Comparison of ENCODE assay signal across 18 cellular contexts in the genomic region with DNA sequence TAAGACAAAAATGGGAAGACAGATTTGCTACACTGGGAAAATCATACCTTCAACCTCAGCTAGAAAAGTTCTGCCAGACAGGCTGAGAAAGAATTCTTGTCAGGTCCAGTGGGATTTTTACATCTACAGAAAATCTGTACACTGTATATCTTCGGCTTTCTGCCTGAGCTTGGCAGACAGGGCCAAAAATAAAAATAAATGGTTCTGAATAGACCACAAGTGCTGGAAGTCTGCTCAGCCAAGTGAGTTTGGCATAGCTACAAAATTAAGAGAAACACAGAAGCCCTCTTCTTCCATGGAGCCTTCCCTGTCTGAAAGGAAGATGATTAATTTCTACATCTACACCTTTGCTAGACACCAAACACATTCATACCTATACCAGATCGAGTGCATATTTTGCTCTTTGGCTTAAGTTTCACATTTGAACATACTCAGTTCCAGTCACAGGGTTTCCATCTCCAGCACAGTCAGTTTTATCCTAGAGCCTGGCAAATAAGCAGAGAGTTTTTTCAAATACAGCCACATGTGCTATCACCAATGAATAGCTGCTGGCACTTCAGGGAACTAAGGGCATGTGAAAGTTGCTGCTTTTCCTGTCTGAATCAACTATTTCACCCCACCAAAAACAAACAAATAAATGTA.
DNase-seq lines count a peak whose midpoint lies in the region; ATAC-seq, FAIRE-seq and TF ChIP-seq lines count a peak whose summit lies in the region.
"Had no signal": no experiment of that assay in that cellular context is flagged by ENCODE, and none has a peak within 500 bp of the region (broad histone marks: within the 10 kb centered on the region; RNA-seq: fewer than 3 reads in every experiment).

No MANE protein-coding gene starts in this region.

- FAIRE-seq in HTR-8/SVneo (lab: Jason Lieb, UNC), result no peak
- FAIRE-seq: D721Med had no signal

- H3K9me3 ChIP-seq in AG04450 (ENCODE audit: control insufficient read depth, insufficient read depth, low read length) (no peaks in the 10 kb centered on the region), GM23248 (ENCODE audit: low read depth) (no peaks in the 10 kb centered on the region), fibroblast of lung (ENCODE audit: control insufficient read depth, insufficient read depth, low read depth, low read length) (no peaks in the 10 kb centered on the region)
- H3K9me3 ChIP-seq: BLaER1 had no signal

- H3F3A ChIP-seq in GM23248 (ENCODE audit: insufficient read depth), result no peaks in the 10 kb centered on the region

- H3K4me2 ChIP-seq in GM23248 (ENCODE audit: unreplicated experiment) (no peak overlapping the region), fibroblast of lung (ENCODE audit: extremely low read depth, insufficient read depth, low read length) (no peak overlapping the region)
- H3K4me2 ChIP-seq: BLaER1 had no signal

- H2AFZ ChIP-seq in GM23248 (peak overlapping the region; percentile 32), fibroblast of lung (ENCODE audit: low read length) (no peak overlapping the region)

- WGBS in GM23248 (ENCODE audit: low coverage in 1 of 2, low lambda C conversion rate in 2 of 2, missing lambda C conversion rate in 2 of 2), 2 experiments, result 21 to 22% methylated on average over 2 of the region's 2 CpGs

- TF ChIP-seq CTCF in AG04450 (IDR thresholded peaks at IDR 0.05; ENCODE audit: low read depth, low read length) (no peak), fibroblast of lung (conservative IDR thresholded peaks at IDR 0.05 in 1 of 2, IDR thresholded peaks at IDR 0.05 in 1 of 2; ENCODE audit: low read depth in 1 of 2, low read length in 2 of 2) (no peak)

- no peak for ATAC-seq in sciatic nerve
- ATAC-seq: CD8-positive, alpha-beta T cell had no signal

- in situ Hi-C loops in GM23248 (cut with MboI), result no loop called here

- CTCF ChIA-PET in AG04450 (lab: Charles Lee), result no interaction called here

- no peak for DNase-seq in AG04450 (ENCODE audit: low read depth, low spot score)
- DNase-seq in GM23248, result no peak
- peak; percentile 34 to 51 for DNase-seq in fibroblast of lung (ENCODE audit: low read depth in 2 of 2)
- peak; percentile 3 for DNase-seq in pons (ENCODE audit: low spot score)
- DNase-seq in NCI-H446 (lab: John Stamatoyannopoulos, UW), result no peak
- DNase-seq in sciatic nerve (ENCODE audit: low spot score), result no peak
- no peak for DNase-seq in HTR-8/SVneo (ENCODE audit: insufficient read length, low spot score)
- DNase-seq: CD8-positive, alpha-beta T cell; DMS79; H9; Karpas-422; MG63; NCI-H1092; NCI-H1694; NCI-H526; OCI-M1 had no signal

- H3K36me3 ChIP-seq in GM23248 (ENCODE audit: low read depth), result no peaks in the 10 kb centered on the region
- H3K36me3 ChIP-seq in fibroblast of lung (ENCODE audit: control insufficient read depth, insufficient read depth, low read length), result peaks cover 1% of the 10 kb centered on the region
- H3K36me3 ChIP-seq: BLaER1, MG63 had no signal

- peak overlapping the region; percentile 22 for H3K27ac ChIP-seq in AG04450 (ENCODE audit: low read depth, low read length)
- H3K27ac ChIP-seq in GM23248, result no peak overlapping the region
- H3K27ac ChIP-seq in fibroblast of lung (ENCODE audit: insufficient read depth, low read length), result no peak overlapping the region
- H3K27ac ChIP-seq: BLaER1 had no signal

- intact Hi-C loops in sciatic nerve (cut with DNase I), result no loop called here

- H3K4me3 ChIP-seq in AG04450 (ENCODE audit: low read depth, low read length) (no peak overlapping the region), GM23248 (no peak overlapping the region), fibroblast of lung (replicated peaks in 1 of 4; ENCODE audit: control extremely low read depth in 1 of 4, insufficient read depth in 1 of 4, low read depth in 3 of 4, low read length in 4 of 4) (no peak overlapping the region)
- H3K4me3 ChIP-seq: BLaER1, MG63 had no signal

- H3K4me1 ChIP-seq in GM23248 (ENCODE audit: insufficient read depth) (no peaks in the 10 kb centered on the region), fibroblast of lung (ENCODE audit: control insufficient read depth, extremely low read depth, insufficient read depth, low read length) (peaks cover 2% of the 10 kb centered on the region)
- H3K4me1 ChIP-seq: BLaER1 had no signal

- POLR2A ChIA-PET in AG04450 (lab: Yijun Ruan, JAX), result interaction anchor here (0.5 kb wide), 1 partner anchor 32 kb away, joined by 3 read pairs; no protein-coding TSS in a partner anchor

- H3K9ac ChIP-seq in GM23248 (no peak overlapping the region), fibroblast of lung (ENCODE audit: insufficient read depth, low read length) (no peak overlapping the region)
- H3K9ac ChIP-seq: BLaER1 had no signal

- H4K20me1 ChIP-seq in GM23248 (ENCODE audit: insufficient read depth) (no peaks in the 10 kb centered on the region), fibroblast of lung (ENCODE audit: control insufficient read depth, extremely low read depth, insufficient read depth, low read length) (no peaks in the 10 kb centered on the region)
- H4K20me1 ChIP-seq: BLaER1 had no signal

- H3K9me2 ChIP-seq in GM23248 (ENCODE audit: insufficient read depth), result no peaks in the 10 kb centered on the region

- no peaks in the 10 kb centered on the region for H3K79me2 ChIP-seq in GM23248 (ENCODE audit: insufficient read depth)
- peaks cover 20% of the 10 kb centered on the region for H3K79me2 ChIP-seq in fibroblast of lung (ENCODE audit: control insufficient read depth, insufficient read depth, low read length)

- H3K27me3 ChIP-seq in AG04450 (ENCODE audit: control insufficient read depth, insufficient read depth, low read length), result no peaks in the 10 kb centered on the region
- no peaks in the 10 kb centered on the region for H3K27me3 ChIP-seq in GM23248 (replicated peaks; ENCODE audit: insufficient read depth)
- H3K27me3 ChIP-seq in fibroblast of lung (ENCODE audit: control insufficient read depth, insufficient read depth, low read length), result no peaks in the 10 kb centered on the region
- H3K27me3 ChIP-seq: BLaER1, MG63 had no signal

Comparison
In these comparisons a context has a peak if more than half of its experiments do, and no peak if none do; other contexts are left out.
1. DNase-seq: peak in fibroblast of lung (2 of 2) and pons (single experiment); none in AG04450 (single experiment), GM23248 (single experiment), NCI-H446 (0 of 2), sciatic nerve (single experiment) and HTR-8/SVneo (single experiment).